ENCODE assay signal across 1 cellular context in the genomic region with DNA sequence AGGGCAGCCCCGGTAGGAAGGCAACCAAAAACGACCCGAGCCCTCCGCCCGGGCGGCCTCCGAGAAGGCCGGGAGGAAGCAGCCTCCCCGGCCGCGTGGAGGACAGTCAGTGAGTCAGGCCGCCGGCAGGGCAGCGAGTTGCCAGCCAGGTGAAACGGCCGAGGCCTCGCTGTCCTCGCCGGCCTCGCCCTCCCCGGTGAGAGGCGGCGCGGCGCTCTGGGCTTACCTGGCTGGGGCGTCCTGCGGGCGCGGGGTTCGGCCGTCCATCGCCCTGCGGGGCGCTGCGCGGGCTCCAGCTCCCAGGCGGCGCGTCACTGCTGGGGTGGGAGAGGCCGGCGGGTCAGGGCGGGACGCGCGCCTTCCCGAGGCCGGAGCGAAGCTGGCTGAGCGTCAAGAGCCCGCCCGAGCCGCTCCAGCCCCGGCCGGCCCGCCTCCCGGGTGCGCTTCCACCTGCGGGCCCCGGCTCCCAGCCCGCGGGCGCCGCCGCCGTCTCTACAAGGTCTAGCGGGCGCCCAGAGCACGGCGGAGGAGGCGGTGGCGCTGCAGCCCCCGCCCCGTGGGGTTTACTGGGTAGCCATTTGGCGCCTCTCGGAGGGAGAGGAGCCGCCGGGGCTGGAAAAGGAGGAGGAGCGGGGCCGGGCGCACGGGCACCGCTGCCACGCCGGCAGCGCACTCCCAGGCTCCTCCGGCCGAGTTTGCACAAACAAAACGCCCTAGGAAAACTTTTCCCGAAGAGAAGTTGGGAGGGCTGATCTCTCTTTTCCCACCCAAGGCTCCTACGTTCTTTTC.
A peak's percentile ranks its signal among the peaks of the same experiment; 100 is the strongest.
TF ChIP-seq lines count a peak whose summit lies in the region.

No MANE protein-coding gene starts in this region.

TF ChIP-seq in HepG2, 621 proteins besides CTCF, POLR2A, EP300 and RAD21 (continued from another document and continues in another):
- TF ChIP-seq ZNF142 (CRISPR knock-in tag; IDR thresholded peaks at IDR 0.05) (peak; percentile 96), ZFP90 (CRISPR knock-in tag; IDR thresholded peaks at IDR 0.05; ENCODE audit: borderline replicate concordance) (no peak), FOSL2 (CRISPR knock-in tag; IDR thresholded peaks at IDR 0.05) (no peak), SMAD1 (CRISPR knock-in tag; IDR thresholded peaks at IDR 0.05; ENCODE audit: borderline replicate concordance, low read depth) (no peak), GPN1 (CRISPR knock-in tag; IDR thresholded peaks at IDR 0.05; ENCODE audit: borderline replicate concordance) (no peak; the same call in 1 of the 2 replicates), KLF13 (CRISPR knock-in tag; IDR thresholded peaks at IDR 0.05) (no peak), KAT7 (CRISPR knock-in tag; IDR thresholded peaks at IDR 0.05; ENCODE audit: borderline replicate concordance) (no peak), ZNF235 (CRISPR knock-in tag; IDR thresholded peaks at IDR 0.05; ENCODE audit: borderline replicate concordance) (no peak), KDM5A (IDR thresholded peaks at IDR 0.05; ENCODE audit: borderline replicate concordance, low read length) (no peak), AGO2 (optimal IDR thresholded peaks at IDR 0.05; ENCODE audit: low read depth, low read length) (peak; percentile 100), MYNN (CRISPR knock-in tag; IDR thresholded peaks at IDR 0.05; ENCODE audit: low read depth) (no peak), ZNF33B (CRISPR knock-in tag; IDR thresholded peaks at IDR 0.05) (peak; percentile 24; the same call in 1 of the 2 replicates), MAFK (conservative IDR thresholded peaks at IDR 0.05 in 1 of 2, IDR thresholded peaks at IDR 0.05 in 1 of 2; ENCODE audit: low read length in 2 of 2) (no peak), ZC3H4 (CRISPR knock-in tag; IDR thresholded peaks at IDR 0.05; ENCODE audit: borderline replicate concordance) (no peak; the same call in 1 of the 2 replicates), JUN (CRISPR knock-in tag; IDR thresholded peaks at IDR 0.05) (no peak), CBFB (CRISPR knock-in tag; IDR thresholded peaks at IDR 0.05) (peak; percentile 12; the same call in 1 of the 2 replicates), THYN1 (CRISPR knock-in tag; IDR thresholded peaks at IDR 0.05; ENCODE audit: borderline replicate concordance, low read depth) (no peak), ZFP62 (CRISPR knock-in tag; IDR thresholded peaks at IDR 0.05) (no peak), RAD51 (IDR thresholded peaks at IDR 0.05; ENCODE audit: borderline replicate concordance) (no peak), ZNF747 (CRISPR knock-in tag; IDR thresholded peaks at IDR 0.05; ENCODE audit: borderline replicate concordance) (no peak), FOXK2 (IDR thresholded peaks at IDR 0.05) (no peak), ZNF143 (CRISPR knock-in tag; IDR thresholded peaks at IDR 0.05) (peak; percentile 42; the same call in 1 of the 2 replicates), RORA (CRISPR knock-in tag; IDR thresholded peaks at IDR 0.05) (no peak), ZNF772 (CRISPR knock-in tag; IDR thresholded peaks at IDR 0.05) (peak; percentile 38; the same call in 1 of the 2 replicates), SKI (IDR thresholded peaks at IDR 0.05; ENCODE audit: partially characterized antibody) (peak; percentile 77), MEIS2 (CRISPR knock-in tag; IDR thresholded peaks at IDR 0.05) (0 out of 2 replicates have a peak, but pooled peaks have one; percentile 23), CENPX (CRISPR knock-in tag; IDR thresholded peaks at IDR 0.05) (no peak), RFXANK (CRISPR knock-in tag; IDR thresholded peaks at IDR 0.05) (no peak), EEA1 (CRISPR knock-in tag; IDR thresholded peaks at IDR 0.05; ENCODE audit: borderline replicate concordance) (no peak), NFE2L1 (CRISPR knock-in tag; IDR thresholded peaks at IDR 0.05; ENCODE audit: borderline replicate concordance) (no peak), SALL2 (CRISPR knock-in tag; IDR thresholded peaks at IDR 0.05) (no peak; the same call in 1 of the 2 replicates), SIN3B (IDR thresholded peaks at IDR 0.05; ENCODE audit: low read length) (no peak; the same call in 1 of the 2 replicates)
- TF ChIP-seq, protein P1, sequence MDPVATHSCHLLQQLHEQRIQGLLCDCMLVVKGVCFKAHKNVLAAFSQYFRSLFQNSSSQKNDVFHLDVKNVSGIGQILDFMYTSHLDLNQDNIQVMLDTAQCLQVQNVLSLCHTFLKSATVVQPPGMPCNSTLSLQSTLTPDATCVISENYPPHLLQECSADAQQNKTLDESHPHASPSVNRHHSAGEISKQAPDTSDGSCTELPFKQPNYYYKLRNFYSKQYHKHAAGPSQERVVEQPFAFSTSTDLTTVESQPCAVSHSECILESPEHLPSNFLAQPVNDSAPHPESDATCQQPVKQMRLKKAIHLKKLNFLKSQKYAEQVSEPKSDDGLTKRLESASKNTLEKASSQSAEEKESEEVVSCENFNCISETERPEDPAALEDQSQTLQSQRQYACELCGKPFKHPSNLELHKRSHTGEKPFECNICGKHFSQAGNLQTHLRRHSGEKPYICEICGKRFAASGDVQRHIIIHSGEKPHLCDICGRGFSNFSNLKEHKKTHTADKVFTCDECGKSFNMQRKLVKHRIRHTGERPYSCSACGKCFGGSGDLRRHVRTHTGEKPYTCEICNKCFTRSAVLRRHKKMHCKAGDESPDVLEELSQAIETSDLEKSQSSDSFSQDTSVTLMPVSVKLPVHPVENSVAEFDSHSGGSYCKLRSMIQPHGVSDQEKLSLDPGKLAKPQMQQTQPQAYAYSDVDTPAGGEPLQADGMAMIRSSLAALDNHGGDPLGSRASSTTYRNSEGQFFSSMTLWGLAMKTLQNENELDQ (CRISPR knock-in tag; IDR thresholded peaks at IDR 0.05; ENCODE audit: borderline replicate concordance), result no peak
- TF ChIP-seq, protein P2, sequence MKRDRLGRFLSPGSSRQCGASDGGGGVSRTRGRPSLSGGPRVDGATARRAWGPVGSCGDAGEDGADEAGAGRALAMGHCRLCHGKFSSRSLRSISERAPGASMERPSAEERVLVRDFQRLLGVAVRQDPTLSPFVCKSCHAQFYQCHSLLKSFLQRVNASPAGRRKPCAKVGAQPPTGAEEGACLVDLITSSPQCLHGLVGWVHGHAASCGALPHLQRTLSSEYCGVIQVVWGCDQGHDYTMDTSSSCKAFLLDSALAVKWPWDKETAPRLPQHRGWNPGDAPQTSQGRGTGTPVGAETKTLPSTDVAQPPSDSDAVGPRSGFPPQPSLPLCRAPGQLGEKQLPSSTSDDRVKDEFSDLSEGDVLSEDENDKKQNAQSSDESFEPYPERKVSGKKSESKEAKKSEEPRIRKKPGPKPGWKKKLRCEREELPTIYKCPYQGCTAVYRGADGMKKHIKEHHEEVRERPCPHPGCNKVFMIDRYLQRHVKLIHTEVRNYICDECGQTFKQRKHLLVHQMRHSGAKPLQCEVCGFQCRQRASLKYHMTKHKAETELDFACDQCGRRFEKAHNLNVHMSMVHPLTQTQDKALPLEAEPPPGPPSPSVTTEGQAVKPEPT (CRISPR knock-in tag; IDR thresholded peaks at IDR 0.05; ENCODE audit: low read depth), result no peak
- TF ChIP-seq, protein P3, sequence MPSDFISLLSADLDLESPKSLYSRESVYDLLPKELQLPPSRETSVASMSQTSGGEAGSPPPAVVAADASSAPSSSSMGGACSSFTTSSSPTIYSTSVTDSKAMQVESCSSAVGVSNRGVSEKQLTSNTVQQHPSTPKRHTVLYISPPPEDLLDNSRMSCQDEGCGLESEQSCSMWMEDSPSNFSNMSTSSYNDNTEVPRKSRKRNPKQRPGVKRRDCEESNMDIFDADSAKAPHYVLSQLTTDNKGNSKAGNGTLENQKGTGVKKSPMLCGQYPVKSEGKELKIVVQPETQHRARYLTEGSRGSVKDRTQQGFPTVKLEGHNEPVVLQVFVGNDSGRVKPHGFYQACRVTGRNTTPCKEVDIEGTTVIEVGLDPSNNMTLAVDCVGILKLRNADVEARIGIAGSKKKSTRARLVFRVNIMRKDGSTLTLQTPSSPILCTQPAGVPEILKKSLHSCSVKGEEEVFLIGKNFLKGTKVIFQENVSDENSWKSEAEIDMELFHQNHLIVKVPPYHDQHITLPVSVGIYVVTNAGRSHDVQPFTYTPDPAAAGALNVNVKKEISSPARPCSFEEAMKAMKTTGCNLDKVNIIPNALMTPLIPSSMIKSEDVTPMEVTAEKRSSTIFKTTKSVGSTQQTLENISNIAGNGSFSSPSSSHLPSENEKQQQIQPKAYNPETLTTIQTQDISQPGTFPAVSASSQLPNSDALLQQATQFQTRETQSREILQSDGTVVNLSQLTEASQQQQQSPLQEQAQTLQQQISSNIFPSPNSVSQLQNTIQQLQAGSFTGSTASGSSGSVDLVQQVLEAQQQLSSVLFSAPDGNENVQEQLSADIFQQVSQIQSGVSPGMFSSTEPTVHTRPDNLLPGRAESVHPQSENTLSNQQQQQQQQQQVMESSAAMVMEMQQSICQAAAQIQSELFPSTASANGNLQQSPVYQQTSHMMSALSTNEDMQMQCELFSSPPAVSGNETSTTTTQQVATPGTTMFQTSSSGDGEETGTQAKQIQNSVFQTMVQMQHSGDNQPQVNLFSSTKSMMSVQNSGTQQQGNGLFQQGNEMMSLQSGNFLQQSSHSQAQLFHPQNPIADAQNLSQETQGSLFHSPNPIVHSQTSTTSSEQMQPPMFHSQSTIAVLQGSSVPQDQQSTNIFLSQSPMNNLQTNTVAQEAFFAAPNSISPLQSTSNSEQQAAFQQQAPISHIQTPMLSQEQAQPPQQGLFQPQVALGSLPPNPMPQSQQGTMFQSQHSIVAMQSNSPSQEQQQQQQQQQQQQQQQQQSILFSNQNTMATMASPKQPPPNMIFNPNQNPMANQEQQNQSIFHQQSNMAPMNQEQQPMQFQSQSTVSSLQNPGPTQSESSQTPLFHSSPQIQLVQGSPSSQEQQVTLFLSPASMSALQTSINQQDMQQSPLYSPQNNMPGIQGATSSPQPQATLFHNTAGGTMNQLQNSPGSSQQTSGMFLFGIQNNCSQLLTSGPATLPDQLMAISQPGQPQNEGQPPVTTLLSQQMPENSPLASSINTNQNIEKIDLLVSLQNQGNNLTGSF (CRISPR knock-in tag; IDR thresholded peaks at IDR 0.05), result peak; percentile 62
- TF ChIP-seq, protein P4, sequence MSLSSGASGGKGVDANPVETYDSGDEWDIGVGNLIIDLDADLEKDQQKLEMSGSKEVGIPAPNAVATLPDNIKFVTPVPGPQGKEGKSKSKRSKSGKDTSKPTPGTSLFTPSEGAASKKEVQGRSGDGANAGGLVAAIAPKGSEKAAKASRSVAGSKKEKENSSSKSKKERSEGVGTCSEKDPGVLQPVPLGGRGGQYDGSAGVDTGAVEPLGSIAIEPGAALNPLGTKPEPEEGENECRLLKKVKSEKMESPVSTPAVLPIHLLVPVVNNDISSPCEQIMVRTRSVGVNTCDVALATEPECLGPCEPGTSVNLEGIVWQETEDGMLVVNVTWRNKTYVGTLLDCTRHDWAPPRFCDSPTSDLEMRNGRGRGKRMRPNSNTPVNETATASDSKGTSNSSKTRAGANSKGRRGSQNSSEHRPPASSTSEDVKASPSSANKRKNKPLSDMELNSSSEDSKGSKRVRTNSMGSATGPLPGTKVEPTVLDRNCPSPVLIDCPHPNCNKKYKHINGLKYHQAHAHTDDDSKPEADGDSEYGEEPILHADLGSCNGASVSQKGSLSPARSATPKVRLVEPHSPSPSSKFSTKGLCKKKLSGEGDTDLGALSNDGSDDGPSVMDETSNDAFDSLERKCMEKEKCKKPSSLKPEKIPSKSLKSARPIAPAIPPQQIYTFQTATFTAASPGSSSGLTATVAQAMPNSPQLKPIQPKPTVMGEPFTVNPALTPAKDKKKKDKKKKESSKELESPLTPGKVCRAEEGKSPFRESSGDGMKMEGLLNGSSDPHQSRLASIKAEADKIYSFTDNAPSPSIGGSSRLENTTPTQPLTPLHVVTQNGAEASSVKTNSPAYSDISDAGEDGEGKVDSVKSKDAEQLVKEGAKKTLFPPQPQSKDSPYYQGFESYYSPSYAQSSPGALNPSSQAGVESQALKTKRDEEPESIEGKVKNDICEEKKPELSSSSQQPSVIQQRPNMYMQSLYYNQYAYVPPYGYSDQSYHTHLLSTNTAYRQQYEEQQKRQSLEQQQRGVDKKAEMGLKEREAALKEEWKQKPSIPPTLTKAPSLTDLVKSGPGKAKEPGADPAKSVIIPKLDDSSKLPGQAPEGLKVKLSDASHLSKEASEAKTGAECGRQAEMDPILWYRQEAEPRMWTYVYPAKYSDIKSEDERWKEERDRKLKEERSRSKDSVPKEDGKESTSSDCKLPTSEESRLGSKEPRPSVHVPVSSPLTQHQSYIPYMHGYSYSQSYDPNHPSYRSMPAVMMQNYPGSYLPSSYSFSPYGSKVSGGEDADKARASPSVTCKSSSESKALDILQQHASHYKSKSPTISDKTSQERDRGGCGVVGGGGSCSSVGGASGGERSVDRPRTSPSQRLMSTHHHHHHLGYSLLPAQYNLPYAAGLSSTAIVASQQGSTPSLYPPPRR (CRISPR knock-in tag; IDR thresholded peaks at IDR 0.05; ENCODE audit: borderline replicate concordance), result no peak
